Comparison of ENCODE assay signal across 1 cellular context in the genomic region with DNA sequence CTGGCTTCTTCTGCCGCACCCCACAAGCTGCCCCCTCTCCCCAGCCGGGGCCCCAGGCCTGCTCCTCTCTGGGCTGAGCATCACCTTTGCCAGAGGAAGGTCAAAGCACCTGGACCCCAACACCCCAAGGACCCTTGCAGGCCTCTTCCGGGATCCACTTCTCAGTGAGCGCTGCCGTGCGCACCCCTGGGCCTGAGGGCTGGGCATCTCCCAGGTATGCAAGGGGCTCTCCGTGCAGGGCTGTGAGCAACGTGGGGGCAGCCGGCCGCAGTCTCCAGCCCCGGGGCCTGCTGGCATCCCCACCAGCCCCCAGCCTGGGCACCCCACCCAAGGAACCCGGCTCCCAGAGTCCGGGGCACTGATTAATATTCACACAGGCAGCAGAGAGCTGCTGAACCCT.
TF ChIP-seq lines count a peak whose summit lies in the region.

No MANE protein-coding gene starts in this region.

TF ChIP-seq in H1, 55 proteins besides CTCF, POLR2A, EP300 and RAD21 (continued from another document):
- TF ChIP-seq HDAC6 (IDR thresholded peaks at IDR 0.05; ENCODE audit: low read depth, low read length) (no peak), CTBP2 (IDR thresholded peaks at IDR 0.05; ENCODE audit: borderline replicate concordance, insufficient read depth, insufficient read length, low read length) (no peak), TCF12 (IDR thresholded peaks at IDR 0.05; ENCODE audit: low read depth, low read length) (no peak)
